Comparison of ENCODE assay signal across 24 cellular contexts in genomic region chr1:20319456-20319855, GRCh38. TPM values are rescaled to one million over a fixed set of nuclear protein-coding genes. Genes with fewer than 3 reads are reported as not detected.
"Had no signal": no experiment of that assay in that cellular context is flagged by ENCODE, and none has a peak within 500 bp of the region (broad histone marks: within the 10 kb centered on the region; RNA-seq: fewer than 3 reads in every experiment).

No MANE protein-coding gene starts in this region.

- ATAC-seq: naive thymus-derived CD8-positive, alpha-beta T cell; natural killer cell treated with Interleukin-12 subunit alpha and Interleukin-12 subunit beta and Interleukin-15 and Interleukin-18, amount 100 ng/mL, for 72 hours; pancreas; psoas muscle; right lobe of liver; stimulated activated effector memory CD8-positive, alpha-beta T cell treated with anti-CD3 and anti-CD28 coated beads, Interleukin-12 subunit alpha, Interleukin-12 subunit beta, amount 100 ng/mL, for 72 hours; stimulated activated naive B cell treated with anti-CD40 and anti-IgM and Interleukin-4, amounts not matched to agents 10 μg/mL and 1 μg/mL and 100 μg/mL, for 72 hours had no signal

- H3K4me3 ChIP-seq: pancreas, psoas muscle, right lobe of liver, sigmoid colon, stomach, suprapubic skin, testis, tibial nerve, upper lobe of left lung, vagina had no signal

- H3K4me1 ChIP-seq: pancreas, psoas muscle, right lobe of liver, tibial nerve, vagina had no signal

- DNase-seq: naive B cell; nephron progenitor cell; occipital lobe; pancreas; psoas muscle; right cardiac atrium; right lobe of liver; sigmoid colon; small intestine; stimulated activated CD4-positive, alpha-beta T cell treated with anti-CD3 and anti-CD28 coated beads, Interleukin-12 subunit alpha, Interleukin-12 subunit beta, amount 100 ng/mL, for 4 hours; stimulated activated CD4-positive, alpha-beta T cell treated with anti-CD3 and anti-CD28 coated beads, Interleukin-1b, Interleukin-23, amount 100 ng/mL, for 48 hours; stimulated activated CD4-positive, alpha-beta T cell treated with anti-CD3 and anti-CD28 coated beads, Interleukin-4, amount 100 ng/mL, for 24 hours; stimulated activated naive B cell treated with anti-CD40 and anti-IgM and Interleukin-4, amounts not matched to agents 10 μg/mL and 1 μg/mL and 100 μg/mL, for 72 hours; stimulated activated naive CD4-positive, alpha-beta T cell treated with Interleukin-2 at 50 U/mL for 16 hours; stomach; testis; trophoblast cell; upper lobe of left lung had no signal

- H3K27ac ChIP-seq: pancreas, psoas muscle, right lobe of liver, sigmoid colon, stomach, suprapubic skin, testis, tibial nerve, upper lobe of left lung, vagina had no signal

- H3K36me3 ChIP-seq: pancreas, right lobe of liver, sigmoid colon, stomach, suprapubic skin, tibial nerve, upper lobe of left lung, vagina had no signal

- H3K9me3 ChIP-seq: pancreas, psoas muscle, right lobe of liver, sigmoid colon, stomach, suprapubic skin, testis, tibial nerve, upper lobe of left lung, vagina had no signal

- H3K27me3 ChIP-seq: pancreas, right lobe of liver, sigmoid colon, testis, upper lobe of left lung, vagina had no signal

RNA-seq across cellular contexts. Expression of gene VWA5B1, which starts 28.8 kb away (rescaled TPM):
- polyA plus RNA-seq: stomach had no signal
